ENCODE assay signal across 1 cellular context in genomic region chr11:94788396-94788795, GRCh38.
TF ChIP-seq lines count a peak whose summit lies in the region.

No MANE protein-coding gene starts in this region.

TF ChIP-seq in IMR-90, 13 proteins besides CTCF, POLR2A, EP300 and RAD21 (continued from another document):
- TF ChIP-seq, protein P1, sequence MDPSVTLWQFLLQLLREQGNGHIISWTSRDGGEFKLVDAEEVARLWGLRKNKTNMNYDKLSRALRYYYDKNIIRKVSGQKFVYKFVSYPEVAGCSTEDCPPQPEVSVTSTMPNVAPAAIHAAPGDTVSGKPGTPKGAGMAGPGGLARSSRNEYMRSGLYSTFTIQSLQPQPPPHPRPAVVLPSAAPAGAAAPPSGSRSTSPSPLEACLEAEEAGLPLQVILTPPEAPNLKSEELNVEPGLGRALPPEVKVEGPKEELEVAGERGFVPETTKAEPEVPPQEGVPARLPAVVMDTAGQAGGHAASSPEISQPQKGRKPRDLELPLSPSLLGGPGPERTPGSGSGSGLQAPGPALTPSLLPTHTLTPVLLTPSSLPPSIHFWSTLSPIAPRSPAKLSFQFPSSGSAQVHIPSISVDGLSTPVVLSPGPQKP (IDR thresholded peaks at IDR 0.05; ENCODE audit: borderline replicate concordance, low read depth, low read length) = no peak
- TF ChIP-seq RCOR1 (IDR thresholded peaks at IDR 0.05; ENCODE audit: insufficient replicate concordance, low read length) = no peak
- TF ChIP-seq SMC3 (IDR thresholded peaks at IDR 0.05; ENCODE audit: low read depth, low read length) = no peak
